ENCODE assay signal across 8 cellular contexts in genomic region chr9:97237951-97238851, GRCh38.
A peak's percentile ranks its signal among the peaks of the same experiment; 100 is the strongest.
DNase-seq lines count a peak whose midpoint lies in the region; ATAC-seq and TF ChIP-seq lines count a peak whose summit lies in the region.

No MANE protein-coding gene starts in this region.

- no peaks in the 10 kb centered on the region for H3K36me3 ChIP-seq in mesendoderm (ENCODE audit: control insufficient read depth, insufficient read depth, low read length)

- H3K23ac ChIP-seq in mesendoderm (ENCODE audit: low read length): peak overlapping the region; percentile 89

- no peak overlapping the region for H4K8ac ChIP-seq in mesendoderm (ENCODE audit: low read depth, low read length)

- peak overlapping the region; percentile 89 for H3K4me3 ChIP-seq in mesendoderm (ENCODE audit: low read length)

- H3K56ac ChIP-seq in mesendoderm (ENCODE audit: low read length): peak overlapping the region; percentile 97

- H3K27ac Mint-ChIP-seq in endothelial cell (ENCODE audit: unreplicated experiment): peak overlapping the region; percentile 89

- no peak for TF ChIP-seq CTCF in endothelial cell (IDR thresholded peaks at IDR 0.05; ENCODE audit: unreplicated experiment)

- H3K79me2 ChIP-seq in mesendoderm (ENCODE audit: control insufficient read depth, insufficient read depth, low read length): peaks cover 4% of the 10 kb centered on the region

- peaks cover under 1% of the 10 kb centered on the region for H3K4me1 ChIP-seq in mesendoderm (ENCODE audit: control insufficient read depth, low read depth, low read length)

- no peak overlapping the region for H4K5ac ChIP-seq in mesendoderm (ENCODE audit: low read length)

- H3K4me1 Mint-ChIP-seq in endothelial cell (ENCODE audit: unreplicated experiment): peaks cover 27% of the 10 kb centered on the region

- ATAC-seq in HG03565 (IDR thresholded peaks at IDR 0.05; ENCODE audit: unreplicated experiment): peak; percentile 83
- ATAC-seq in HG02623 (IDR thresholded peaks at IDR 0.05; ENCODE audit: unreplicated experiment): no peak

- H2AK5ac ChIP-seq in mesendoderm (ENCODE audit: low read length): no peak overlapping the region

- peak overlapping the region; percentile 94 for H3K9ac ChIP-seq in mesendoderm (ENCODE audit: low read length)

- peak overlapping the region; percentile 89 for H2BK5ac ChIP-seq in mesendoderm (ENCODE audit: low read length)

- WGBS in mesendoderm (ENCODE audit: extremely low coverage, insufficient coverage, low lambda C conversion rate): no CpG with 5 or more reads among the region's 58 CpGs

- no peaks in the 10 kb centered on the region for H3K9me3 Mint-ChIP-seq in endothelial cell (ENCODE audit: unreplicated experiment)

- H3K4me3 Mint-ChIP-seq in endothelial cell (ENCODE audit: unreplicated experiment): peak overlapping the region; percentile 98

- peaks cover 2% of the 10 kb centered on the region for H3K79me1 ChIP-seq in mesendoderm (ENCODE audit: low read length)

- H2BK120ac ChIP-seq in mesendoderm (ENCODE audit: low read depth, low read length): no peak overlapping the region

- no peaks in the 10 kb centered on the region for H3K36me3 Mint-ChIP-seq in endothelial cell (ENCODE audit: low read depth, unreplicated experiment)

- peak overlapping the region; percentile 97 for H3K27ac ChIP-seq in mesendoderm (ENCODE audit: low read depth, low read length)

- H3K18ac ChIP-seq in mesendoderm (ENCODE audit: low read length): peak overlapping the region; percentile 45

- peaks cover 2% of the 10 kb centered on the region for H3K27me3 Mint-ChIP-seq in endothelial cell (ENCODE audit: unreplicated experiment)

- DNase-seq in DMS 273 treated with DMSO at 0.1 percent for 48 hours (lab: John Stamatoyannopoulos, UW) (peak; percentile 26), NOMO-1 treated with dmso at 0.1 percent for 144 hours (lab: John Stamatoyannopoulos, UW; ENCODE audit: unreplicated experiment) (peak; percentile 64), activated T-cell treated with anti-CD3 and anti-CD28 coated beads for 1 hour (ENCODE audit: low read depth) (peak; percentile 58), endothelial cell (ENCODE audit: low spot score) (peak; percentile 76), mesendoderm (peak; percentile 91)
- DNase-seq in stimulated activated CD8-positive, alpha-beta memory T cell treated with anti-CD3 and anti-CD28 coated beads, Interleukin-12 subunit alpha, Interleukin-12 subunit beta, amount 100 ng/mL, for 1 hour (ENCODE audit: low read depth): peak; percentile 51

- H2BK15ac ChIP-seq in mesendoderm (replicated peaks; ENCODE audit: low read depth): no peak overlapping the region

- no peaks in the 10 kb centered on the region for H3K27me3 ChIP-seq in mesendoderm (ENCODE audit: insufficient read depth, low read length, poor library complexity)

- peak overlapping the region; percentile 75 for H3K4me2 ChIP-seq in mesendoderm (ENCODE audit: low read length)

- peak overlapping the region; percentile 63 for H3K4ac ChIP-seq in mesendoderm (ENCODE audit: low read depth, low read length)

Comparison
In these comparisons a context has a peak if more than half of its experiments do, and no peak if none do; other contexts are left out.
1. DNase-seq: peak in every context shown above with its lines; median percentile 91 in mesendoderm; 76 in endothelial cell; 64 in NOMO-1 treated with dmso at 0.1 percent for 144 hours; 58 in activated T-cell treated with anti-CD3 and anti-CD28 coated beads for 1 hour; 51 in stimulated activated CD8-positive, alpha-beta memory T cell treated with anti-CD3 and anti-CD28 coated beads, Interleukin-12 subunit alpha, Interleukin-12 subunit beta, amount 100 ng/mL, for 1 hour; 26 in DMS 273 treated with DMSO at 0.1 percent for 48 hours.